8 cellular contexts compared by ENCODE assay signal in the genomic region with DNA sequence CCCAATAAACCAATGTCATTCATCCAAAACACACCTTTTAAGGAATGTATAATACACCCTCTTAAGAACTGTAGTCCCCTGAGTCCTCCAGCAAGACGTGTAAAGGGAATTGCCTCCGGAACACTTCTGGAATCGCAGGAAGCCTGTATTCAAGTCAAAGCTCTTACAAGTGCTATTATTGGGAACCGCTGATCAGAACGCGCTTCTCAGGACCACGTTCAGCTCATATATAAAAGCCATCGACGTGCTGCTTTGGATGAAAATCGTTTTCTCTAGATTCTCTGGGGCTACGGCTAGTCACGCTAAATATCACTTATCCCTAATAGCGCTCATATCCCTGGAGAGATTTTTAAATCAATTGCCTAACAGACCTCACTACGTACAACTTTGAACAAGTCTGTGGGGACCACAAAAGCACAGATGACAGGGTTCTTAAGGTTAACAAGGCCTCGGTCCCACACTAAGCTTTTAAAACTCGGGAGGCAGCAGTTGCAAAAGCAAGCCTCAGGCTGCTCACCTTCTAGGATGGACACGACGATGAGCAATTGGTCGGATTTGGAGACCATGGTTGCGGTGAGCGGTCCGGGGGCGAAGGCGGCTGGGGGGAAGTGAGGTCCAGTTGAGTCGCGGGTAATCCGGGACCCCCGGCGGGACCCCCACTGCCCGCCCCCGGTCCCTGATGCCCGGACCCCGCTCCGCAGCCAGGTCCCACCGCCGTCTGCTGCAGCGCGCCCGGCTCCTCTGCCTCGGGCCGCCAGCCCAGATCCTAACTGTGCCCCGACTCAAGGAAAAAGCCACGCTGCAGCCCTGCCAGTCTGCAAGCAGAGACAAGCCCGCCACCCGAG. TPM values are rescaled to one million over a fixed set of nuclear protein-coding genes. Genes with fewer than 3 reads are reported as not detected.
DNase-seq lines count a peak whose midpoint lies in the region; ATAC-seq and TF ChIP-seq lines count a peak whose summit lies in the region.

No MANE protein-coding gene starts in this region.

- peaks cover 1% of the 10 kb centered on the region for H3K36me3 Mint-ChIP-seq in chondrocyte (ENCODE audit: low read depth)

- no peak for TF ChIP-seq CTCF in chondrocyte (IDR thresholded peaks at IDR 0.05)

- H3K27ac ChIP-seq in BLaER1 (peak overlapping the region; percentile 90), subcutaneous abdominal adipose tissue (ENCODE audit: low read depth, low read length) (peak overlapping the region; percentile 89)

- H3K27ac Mint-ChIP-seq in chondrocyte (ENCODE audit: unreplicated experiment), result peak overlapping the region; percentile 95

- H3K36me3 ChIP-seq in BLaER1, result peaks cover 13% of the 10 kb centered on the region
- H3K36me3 ChIP-seq in NT2/D1 (ENCODE audit: insufficient read depth, insufficient read length, low read length), result peaks cover 7% of the 10 kb centered on the region
- peaks cover 0 to 5% (median 2%) of the 10 kb centered on the region in 5 donors for H3K36me3 ChIP-seq in subcutaneous abdominal adipose tissue (ENCODE audit: control insufficient read depth in 5 of 5, insufficient read depth in 5 of 5, low read length in 5 of 5)

- H3K9me3 ChIP-seq in BLaER1 (no peaks in the 10 kb centered on the region), NT2/D1 (ENCODE audit: insufficient read depth, low read length) (no peaks in the 10 kb centered on the region), subcutaneous abdominal adipose tissue (ENCODE audit: control insufficient read depth in 5 of 5, low read length in 5 of 5) (no peaks in the 10 kb centered on the region)

- intact Hi-C loops in left colon (cut with DNase I, micrococcal nuclease), result loop anchor here in 1 of 2 donors (5.0 to 10.0 kb wide), 2 partner anchors 95 to 182 kb away; no protein-coding TSS in a partner anchor

- H4K20me1 ChIP-seq in BLaER1, result no peaks in the 10 kb centered on the region

- no peak overlapping the region for H3K4me3 Mint-ChIP-seq in chondrocyte (ENCODE audit: unreplicated experiment)

- no peaks in the 10 kb centered on the region for H3K27me3 ChIP-seq in BLaER1
- H3K27me3 ChIP-seq in NT2/D1 (ENCODE audit: insufficient read depth, insufficient read length), result no peaks in the 10 kb centered on the region
- H3K27me3 ChIP-seq in subcutaneous abdominal adipose tissue (ENCODE audit: control insufficient read depth in 5 of 5, insufficient read depth in 4 of 5, low read length in 5 of 5), result no peaks in the 10 kb centered on the region

- H3K9ac ChIP-seq in BLaER1 (peak overlapping the region; percentile 90), NT2/D1 (ENCODE audit: insufficient read length, low read depth) (peak overlapping the region; percentile 88), subcutaneous abdominal adipose tissue (ENCODE audit: low read length in 5 of 5) (peak overlapping the region; percentile 12 to 92 (median 72))

- H3K4me1 ChIP-seq in BLaER1, result peaks cover 30% of the 10 kb centered on the region
- no peaks in the 10 kb centered on the region for H3K4me1 ChIP-seq in NT2/D1 (ENCODE audit: insufficient read depth, insufficient read length)
- peaks cover 2 to 29% (median 23%) of the 10 kb centered on the region in 5 donors for H3K4me1 ChIP-seq in subcutaneous abdominal adipose tissue (ENCODE audit: control insufficient read depth in 5 of 5, insufficient read depth in 5 of 5, low read length in 5 of 5)

- DNase-seq in NT2/D1 (ENCODE audit: low read depth, low spot score), result no peak
- DNase-seq in chondrocyte (ENCODE audit: low spot score), result no peak
- DNase-seq in left colon, result no peak

- H3K4me2 ChIP-seq in BLaER1, result peak overlapping the region; percentile 82

- H3K9me3 Mint-ChIP-seq in chondrocyte (ENCODE audit: low read depth), result no peaks in the 10 kb centered on the region

- H3K27me3 Mint-ChIP-seq in chondrocyte (ENCODE audit: low read depth), result no peaks in the 10 kb centered on the region

- peaks cover 8% of the 10 kb centered on the region for H3K4me1 Mint-ChIP-seq in chondrocyte (ENCODE audit: low read depth)

- H3K4me3 ChIP-seq in BLaER1, result peak overlapping the region; percentile 91
- peak overlapping the region; percentile 79 for H3K4me3 ChIP-seq in NT2/D1 (ENCODE audit: insufficient read length, low read depth)
- peak overlapping the region; percentile 70 to 96 (median 85) for H3K4me3 ChIP-seq in subcutaneous abdominal adipose tissue (ENCODE audit: low read depth in 1 of 5, low read length in 5 of 5)

- ATAC-seq in GM18502 (IDR thresholded peaks at IDR 0.05; ENCODE audit: poor library complexity, unreplicated experiment), result peak; percentile 27
- peak; percentile 11 for ATAC-seq in HG02981 (IDR thresholded peaks at IDR 0.05; ENCODE audit: unreplicated experiment)
- ATAC-seq in left colon, result peak; percentile 44
- no peak for ATAC-seq in HG03469 (IDR thresholded peaks at IDR 0.05; ENCODE audit: unreplicated experiment)

RNA-seq across cellular contexts. Expression of a gene that starts 0.5 kb away (rescaled TPM):
- total RNA-seq in chondrocyte, result 15.3 to 21.1 TPM (median 15.9 TPM) in 3 replicates
- 1 to 10 TPM; 8.8 to 9.2 TPM for total RNA-seq in left colon
